1 cellular context compared by ENCODE assay signal in genomic region chr14:94600148-94600545, GRCh38.
TF ChIP-seq lines count a peak whose summit lies in the region.

No MANE protein-coding gene starts in this region.

TF ChIP-seq in HepG2, 621 proteins besides CTCF, POLR2A, EP300 and RAD21 (continued from another document):
- TF ChIP-seq ZNF687 (CRISPR knock-in tag; IDR thresholded peaks at IDR 0.05) (peak; percentile 83), E2F5 (CRISPR knock-in tag; conservative IDR thresholded peaks at IDR 0.05) (no peak), MED8 (CRISPR knock-in tag; IDR thresholded peaks at IDR 0.05; ENCODE audit: insufficient replicate concordance) (no peak), SOX5 (CRISPR knock-in tag; IDR thresholded peaks at IDR 0.05; ENCODE audit: borderline replicate concordance) (no peak), CAMTA2 (CRISPR knock-in tag; IDR thresholded peaks at IDR 0.05; ENCODE audit: borderline replicate concordance) (no peak), THAP11 (CRISPR knock-in tag; IDR thresholded peaks at IDR 0.05) (no peak), ZBTB39 (CRISPR knock-in tag; IDR thresholded peaks at IDR 0.05) (no peak), EED (CRISPR knock-in tag; IDR thresholded peaks at IDR 0.05) (0 out of 2 replicates have a peak, but pooled peaks have one; percentile 24), NR2F6 (IDR thresholded peaks at IDR 0.05) (no peak), NR2F6 (CRISPR knock-in tag; IDR thresholded peaks at IDR 0.05) (no peak), ZNF274 (CRISPR knock-in tag; IDR thresholded peaks at IDR 0.05) (no peak), SIN3B (IDR thresholded peaks at IDR 0.05; ENCODE audit: low read length) (no peak), XBP1 (CRISPR knock-in tag; IDR thresholded peaks at IDR 0.05) (no peak), ZNF430 (CRISPR knock-in tag; IDR thresholded peaks at IDR 0.05) (peak; percentile 79; the same call in 1 of the 2 replicates), HNF4G (IDR thresholded peaks at IDR 0.05; ENCODE audit: borderline replicate concordance, low read depth, low read length) (no peak), HNF4G (CRISPR knock-in tag; IDR thresholded peaks at IDR 0.05; ENCODE audit: borderline replicate concordance, low read depth) (no peak), ZUFSP (CRISPR knock-in tag; IDR thresholded peaks at IDR 0.05; ENCODE audit: borderline replicate concordance) (no peak), ISL2 (CRISPR knock-in tag; IDR thresholded peaks at IDR 0.05) (no peak), ZSCAN29 (CRISPR knock-in tag; conservative IDR thresholded peaks at IDR 0.05) (no peak), ZKSCAN1 (IDR thresholded peaks at IDR 0.05; ENCODE audit: low read length) (no peak), ZNF597 (CRISPR knock-in tag; IDR thresholded peaks at IDR 0.05) (no peak), ARNT2 (CRISPR knock-in tag; IDR thresholded peaks at IDR 0.05; ENCODE audit: low read depth) (no peak), ZMYM2 (CRISPR knock-in tag; IDR thresholded peaks at IDR 0.05) (peak; percentile 36; the same call in 1 of the 2 replicates), TAF15 (IDR thresholded peaks at IDR 0.05; ENCODE audit: low read depth, low read length, poor library complexity, severe bottlenecking) (no peak), ZNF629 (CRISPR knock-in tag; conservative IDR thresholded peaks at IDR 0.05) (no peak), ZBTB42 (CRISPR knock-in tag; IDR thresholded peaks at IDR 0.05) (no peak), ZBTB2 (CRISPR knock-in tag; IDR thresholded peaks at IDR 0.05; ENCODE audit: low read depth) (no peak), CHD2 (IDR thresholded peaks at IDR 0.05; ENCODE audit: low read depth, low read length) (no peak)
